In the genomic region with DNA sequence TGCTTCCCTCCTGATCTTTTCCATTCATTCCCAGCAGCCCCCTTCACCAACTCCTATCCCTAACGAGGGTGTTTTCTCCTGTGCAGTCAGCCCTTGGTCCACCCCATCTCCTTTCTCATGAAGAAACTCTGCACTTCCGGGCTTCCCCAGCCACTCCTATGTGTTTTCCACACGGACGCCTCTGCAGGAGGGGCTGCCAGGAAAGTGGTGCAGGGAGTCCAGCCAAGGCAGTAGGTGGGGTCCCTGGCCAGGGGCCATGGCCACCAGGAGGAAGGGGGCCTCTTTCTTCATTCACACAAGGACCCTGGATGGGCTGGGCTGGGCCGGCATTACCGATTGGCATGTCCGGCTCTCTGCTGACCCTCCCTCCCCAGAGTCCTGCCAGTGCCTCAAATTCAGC, we compare ENCODE assay signal across 25 cellular contexts.
DNase-seq lines count a peak whose midpoint lies in the region; FAIRE-seq and TF ChIP-seq lines count a peak whose summit lies in the region.
"Had no signal": no experiment of that assay in that cellular context is flagged by ENCODE, and none has a peak within 500 bp of the region (broad histone marks: within the 10 kb centered on the region; RNA-seq: fewer than 3 reads in every experiment).

No MANE protein-coding gene starts in this region.

- H3K36me3 ChIP-seq in ACC112 (ENCODE audit: insufficient read depth, low read length) (no peaks in the 10 kb centered on the region), astrocyte (ENCODE audit: insufficient read depth, low read length) (no peaks in the 10 kb centered on the region), right atrium auricular region (no peaks in the 10 kb centered on the region), skeletal muscle satellite cell (ENCODE audit: insufficient read depth, low read length) (no peaks in the 10 kb centered on the region)
- H3K36me3 ChIP-seq in effector memory CD4-positive, alpha-beta T cell (ENCODE audit: control insufficient read depth, insufficient read depth, low read length) = no peaks in the 10 kb centered on the region
- H3K36me3 ChIP-seq: pancreas had no signal

- FAIRE-seq in astrocyte (lab: Jason Lieb, UNC) = no peak
- FAIRE-seq: A549, colon, kidney, pancreas had no signal

- H3K9me3 ChIP-seq in astrocyte (ENCODE audit: insufficient read depth, low read depth, low read length) (no peaks in the 10 kb centered on the region), right atrium auricular region (no peaks in the 10 kb centered on the region), skeletal muscle satellite cell (replicated peaks; ENCODE audit: low read length) (no peaks in the 10 kb centered on the region)
- no peaks in the 10 kb centered on the region for H3K9me3 ChIP-seq in effector memory CD4-positive, alpha-beta T cell (ENCODE audit: control insufficient read depth, low read length)
- H3K9me3 ChIP-seq: pancreas had no signal

- H3K4me2 ChIP-seq in astrocyte (ENCODE audit: low read length) (peak overlapping the region; percentile 68), skeletal muscle satellite cell (ENCODE audit: low read length) (peak overlapping the region; percentile 61)
- H3K4me2 ChIP-seq: A549 had no signal

- H3K27ac Mint-ChIP-seq in astrocyte (ENCODE audit: unreplicated experiment) = no peak overlapping the region
- H3K27ac Mint-ChIP-seq in T-helper 2 cell treated with Interferon-gamma antibody and Interleukin-4, amounts not matched to agents 5 μg/mL and 100 μg/mL, for 36 hours = no peak overlapping the region
- H3K27ac Mint-ChIP-seq: activated naive CD8-positive, alpha-beta T cell; naive thymus-derived CD8-positive, alpha-beta T cell; stimulated activated naive CD8-positive, alpha-beta T cell treated with anti-CD3 and anti-CD28 coated beads, Interleukin-15, Interleukin-2, amounts not matched to agents 100 ng/mL and 50 ng/mL, for 24 hours had no signal

- peak overlapping the region; percentile 98 for H3K27ac ChIP-seq in ACC112 (ENCODE audit: low read depth, low read length)
- H3K27ac ChIP-seq in astrocyte (ENCODE audit: low read depth, low read length) = no peak overlapping the region
- H3K27ac ChIP-seq in right atrium auricular region = peak overlapping the region; percentile 34 to 38
- H3K27ac ChIP-seq in effector memory CD4-positive, alpha-beta T cell (ENCODE audit: insufficient read depth, low read length, poor library complexity, severe bottlenecking) = no peak overlapping the region
- H3K27ac ChIP-seq: C4-2B, pancreas had no signal

- no peak for DNase-seq in astrocyte (ENCODE audit: low read depth)
- DNase-seq in right atrium auricular region (ENCODE audit: low spot score) = no peak
- DNase-seq in NCI-H1694 treated with DMSO at 0.1 percent for 48 hours (lab: John Stamatoyannopoulos, UW) = no peak
- no peak for DNase-seq in AG08396 (ENCODE audit: low spot score)
- DNase-seq in effector memory CD4-positive, alpha-beta T cell = no peak
- no peak for DNase-seq in T-helper 2 cell treated with Interferon-gamma antibody and Interleukin-4, amounts not matched to agents 5 μg/mL and 100 μg/mL, for 36 hours (ENCODE audit: low spot score)
- DNase-seq: activated CD4-positive, alpha-beta T cell treated with anti-CD3 and anti-CD28 coated beads for 4 hours; kidney; mesendoderm; naive thymus-derived CD8-positive, alpha-beta T cell; NCI-H1436 treated with DMSO at 0.1 percent for 48 hours; NCI-H2171; NCI-H69; pancreas; SIG-M5; T-helper 1 cell had no signal

- H3K9ac ChIP-seq in astrocyte (ENCODE audit: low read length) = peak overlapping the region; percentile 27
- peak overlapping the region; percentile 59 for H3K9ac ChIP-seq in skeletal muscle satellite cell (ENCODE audit: low read depth, low read length)

- peaks cover 16% of the 10 kb centered on the region for H3K9me3 Mint-ChIP-seq in astrocyte (ENCODE audit: unreplicated experiment)
- no peaks in the 10 kb centered on the region for H3K9me3 Mint-ChIP-seq in T-helper 2 cell treated with Interferon-gamma antibody and Interleukin-4, amounts not matched to agents 5 μg/mL and 100 μg/mL, for 36 hours
- H3K9me3 Mint-ChIP-seq: naive thymus-derived CD8-positive, alpha-beta T cell; stimulated activated naive CD8-positive, alpha-beta T cell treated with anti-CD3 and anti-CD28 coated beads, Interleukin-15, Interleukin-2, amounts not matched to agents 100 ng/mL and 50 ng/mL, for 24 hours had no signal

- no peak overlapping the region for H3K4me3 ChIP-seq in ACC112 (ENCODE audit: low read depth, low read length)
- H3K4me3 ChIP-seq in astrocyte (ENCODE audit: insufficient read depth, low read depth, low read length) = no peak overlapping the region
- H3K4me3 ChIP-seq in right atrium auricular region = no peak overlapping the region
- H3K4me3 ChIP-seq in skeletal muscle satellite cell (ENCODE audit: low read length) = peak overlapping the region; percentile 34
- no peak overlapping the region for H3K4me3 ChIP-seq in effector memory CD4-positive, alpha-beta T cell (ENCODE audit: insufficient read depth, low read depth, low read length, poor library complexity, severe bottlenecking)
- H3K4me3 ChIP-seq: A549, pancreas, skin epidermis had no signal

- H3K27me3 ChIP-seq in ACC112 (ENCODE audit: insufficient read depth, low read length) (no peaks in the 10 kb centered on the region), astrocyte (ENCODE audit: insufficient read depth, low read length) (peaks cover 3% of the 10 kb centered on the region), right atrium auricular region (no peaks in the 10 kb centered on the region), skeletal muscle satellite cell (ENCODE audit: control insufficient read depth, insufficient read depth, low read length) (no peaks in the 10 kb centered on the region)
- no peaks in the 10 kb centered on the region for H3K27me3 ChIP-seq in effector memory CD4-positive, alpha-beta T cell (replicated peaks; ENCODE audit: control insufficient read depth, insufficient read depth, low read length, poor library complexity, severe bottlenecking)
- H3K27me3 ChIP-seq: pancreas had no signal

- no peak overlapping the region for H3K4me3 Mint-ChIP-seq in astrocyte (ENCODE audit: unreplicated experiment)
- no peak overlapping the region for H3K4me3 Mint-ChIP-seq in T-helper 2 cell treated with Interferon-gamma antibody and Interleukin-4, amounts not matched to agents 5 μg/mL and 100 μg/mL, for 36 hours
- H3K4me3 Mint-ChIP-seq: activated naive CD8-positive, alpha-beta T cell; brain; naive thymus-derived CD8-positive, alpha-beta T cell; stimulated activated naive CD8-positive, alpha-beta T cell treated with anti-CD3 and anti-CD28 coated beads, Interleukin-15, Interleukin-2, amounts not matched to agents 100 ng/mL and 50 ng/mL, for 24 hours had no signal

- H3K4me1 Mint-ChIP-seq in astrocyte (ENCODE audit: low read depth, unreplicated experiment) = peaks cover 27% of the 10 kb centered on the region
- H3K4me1 Mint-ChIP-seq in T-helper 2 cell treated with Interferon-gamma antibody and Interleukin-4, amounts not matched to agents 5 μg/mL and 100 μg/mL, for 36 hours (ENCODE audit: low read depth) = peaks cover 12% of the 10 kb centered on the region

- TF ChIP-seq CTCF in astrocyte (IDR thresholded peaks at IDR 0.05; ENCODE audit: insufficient read depth, low read depth, low read length) (no peak), right atrium auricular region (IDR thresholded peaks at IDR 0.05) (no peak)

- H3K36me3 Mint-ChIP-seq in astrocyte (ENCODE audit: low read depth, unreplicated experiment) = peaks cover 12% of the 10 kb centered on the region
- H3K36me3 Mint-ChIP-seq in T-helper 2 cell treated with Interferon-gamma antibody and Interleukin-4, amounts not matched to agents 5 μg/mL and 100 μg/mL, for 36 hours (ENCODE audit: low read depth) = no peaks in the 10 kb centered on the region
- H3K36me3 Mint-ChIP-seq: activated naive CD8-positive, alpha-beta T cell; brain; naive thymus-derived CD8-positive, alpha-beta T cell had no signal

- H4K20me1 ChIP-seq in astrocyte (ENCODE audit: insufficient read depth, low read length) = no peaks in the 10 kb centered on the region

- no peak overlapping the region for H2AFZ ChIP-seq in ACC112 (ENCODE audit: low read length, unreplicated experiment)
- peak overlapping the region; percentile 59 for H2AFZ ChIP-seq in astrocyte (ENCODE audit: low read depth, low read length)

- H3K79me2 ChIP-seq in ACC112 (ENCODE audit: control insufficient read depth, insufficient read depth, low read length, unreplicated experiment) (no peaks in the 10 kb centered on the region), astrocyte (ENCODE audit: insufficient read depth, low read length) (no peaks in the 10 kb centered on the region)

- H3K27me3 Mint-ChIP-seq in astrocyte (ENCODE audit: low read depth, unreplicated experiment) = peaks cover 7% of the 10 kb centered on the region
- H3K27me3 Mint-ChIP-seq in T-helper 2 cell treated with Interferon-gamma antibody and Interleukin-4, amounts not matched to agents 5 μg/mL and 100 μg/mL, for 36 hours (ENCODE audit: low read depth) = peaks cover 29% of the 10 kb centered on the region
- H3K27me3 Mint-ChIP-seq: brain had no signal

- peaks cover 34% of the 10 kb centered on the region for H3K4me1 ChIP-seq in ACC112 (ENCODE audit: control insufficient read depth, insufficient read depth, low read length, unreplicated experiment)
- H3K4me1 ChIP-seq in astrocyte (ENCODE audit: insufficient read depth, low read length) = peaks cover 28% of the 10 kb centered on the region
- peaks cover 0 to 21% of the 10 kb centered on the region in 2 donors for H3K4me1 ChIP-seq in right atrium auricular region
- H3K4me1 ChIP-seq in skeletal muscle satellite cell (ENCODE audit: control insufficient read depth, insufficient read depth, low read length) = peaks cover 28% of the 10 kb centered on the region
- H3K4me1 ChIP-seq in effector memory CD4-positive, alpha-beta T cell (ENCODE audit: control insufficient read depth, insufficient read depth, low read length, poor library complexity, severe bottlenecking) = no peaks in the 10 kb centered on the region
- H3K4me1 ChIP-seq: pancreas had no signal

Comparison
In these comparisons a context has a peak if more than half of its experiments do, and no peak if none do; other contexts are left out.
1. H3K27ac ChIP-seq: peak in ACC112 (single experiment) and right atrium auricular region (2 of 2); none in astrocyte (single experiment) and effector memory CD4-positive, alpha-beta T cell (single experiment).